In the genomic region with DNA sequence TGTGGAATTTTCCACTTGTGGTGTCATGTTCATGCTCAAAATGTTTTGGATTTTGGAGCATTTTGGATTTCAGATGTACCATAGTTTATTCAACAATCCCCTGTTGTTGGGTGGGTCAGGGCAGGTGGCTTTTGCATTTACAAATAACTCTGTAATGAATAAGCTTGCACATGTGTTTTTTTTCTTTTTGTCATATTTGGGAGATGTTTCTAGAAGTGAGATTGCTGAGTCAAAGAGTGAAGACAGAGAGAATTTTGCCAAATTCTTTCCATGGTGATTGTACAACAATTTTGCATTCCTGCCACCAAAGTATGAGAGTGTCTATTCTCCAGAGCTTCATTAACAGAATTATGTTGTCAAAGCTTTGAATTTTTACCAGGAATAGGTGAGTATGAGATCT, we compare ENCODE assay signal across 24 cellular contexts.
"Had no signal": no experiment of that assay in that cellular context is flagged by ENCODE, and none has a peak within 500 bp of the region (broad histone marks: within the 10 kb centered on the region; RNA-seq: fewer than 3 reads in every experiment).

No MANE protein-coding gene starts in this region.

- H3K9me3 Mint-ChIP-seq: central memory CD8-positive, alpha-beta T cell had no signal

- H3K4me1 Mint-ChIP-seq: central memory CD8-positive, alpha-beta T cell had no signal

- H3K4me3 Mint-ChIP-seq: activated CD4-positive, alpha-beta T cell treated with anti-CD3 and anti-CD28 coated beads, Interleukin-2, amount 10 ng/mL, durations not matched to agents 7 days and 5 days; activated CD8-positive, alpha-beta T cell treated with anti-CD3 and anti-CD28 coated beads, Interleukin-2, amount 10 ng/mL, durations not matched to agents 7 days and 5 days; activated naive CD4-positive, alpha-beta T cell treated with anti-CD3 and anti-CD28 coated beads for 36 hours; activated T-cell treated with anti-CD3 and anti-CD28 coated beads, Interleukin-2, amount 50 U/mL, for 24 hours; central memory CD8-positive, alpha-beta T cell; type B pancreatic cell had no signal

- H3K4me1 ChIP-seq: stomach, testis had no signal

- H3K9me3 ChIP-seq: esophagus muscularis mucosa, gastrocnemius medialis, heart left ventricle, ovary, psoas muscle, stomach, testis had no signal

- H3K27me3 ChIP-seq: brain microvascular endothelial cell, esophagus muscularis mucosa, gastrocnemius medialis, ovary, testis had no signal

- H3K27ac Mint-ChIP-seq: activated CD4-positive, alpha-beta T cell treated with anti-CD3 and anti-CD28 coated beads, Interleukin-2, amount 10 ng/mL, durations not matched to agents 7 days and 5 days; activated CD8-positive, alpha-beta T cell treated with anti-CD3 and anti-CD28 coated beads, Interleukin-2, amount 10 ng/mL, durations not matched to agents 7 days and 5 days; activated naive CD4-positive, alpha-beta T cell treated with anti-CD3 and anti-CD28 coated beads for 36 hours; activated T-cell treated with anti-CD3 and anti-CD28 coated beads, Interleukin-2, amount 50 U/mL, for 24 hours; type B pancreatic cell had no signal

- H3K27ac ChIP-seq: brain microvascular endothelial cell, gastrocnemius medialis, heart left ventricle, ovary, psoas muscle, skin epidermis, stomach, testis had no signal

- H3K4me3 ChIP-seq: esophagus muscularis mucosa, gastrocnemius medialis, heart left ventricle, ovary, psoas muscle, skin epidermis, stomach, testis had no signal

- H3K36me3 Mint-ChIP-seq: type B pancreatic cell had no signal

- FAIRE-seq: endothelial cell of umbilical vein, kidney had no signal

- DNase-seq: activated CD4-positive, alpha-beta T cell treated with anti-CD3 and anti-CD28 coated beads, Interleukin-2, amount 10 ng/mL, durations not matched to agents 7 days and 5 days; activated CD8-positive, alpha-beta T cell treated with anti-CD3 and anti-CD28 coated beads, Interleukin-2, amount 10 ng/mL, durations not matched to agents 7 days and 5 days; activated naive CD4-positive, alpha-beta T cell treated with anti-CD3 and anti-CD28 coated beads for 36 hours; activated T-cell treated with anti-CD3 and anti-CD28 coated beads, Interleukin-2, amount 50 U/mL, for 24 hours; anterior cingulate cortex; brain microvascular endothelial cell; cortex of kidney; effector CD8-positive, alpha-beta T cell; gastrocnemius medialis; heart left ventricle; kidney; ovary; psoas muscle; right cardiac atrium; stimulated activated CD4-positive, alpha-beta T cell treated with anti-CD3 and anti-CD28 coated beads, Interleukin-15, amount 100 ng/mL, for 24 hours; stimulated activated CD4-positive, alpha-beta T cell treated with anti-CD3 and anti-CD28 coated beads, Interleukin-4, amount 100 ng/mL, for 1 hour; stomach; T1000; testis had no signal

- H3K36me3 ChIP-seq: brain microvascular endothelial cell, esophagus muscularis mucosa, gastrocnemius medialis, heart left ventricle, ovary, stomach had no signal
